ENCODE assay signal across 6 cellular contexts in genomic region chr11:65613091-65613928, GRCh38. TPM values are rescaled to one million over a fixed set of nuclear protein-coding genes. Genes with fewer than 3 reads are reported as not detected.
DNase-seq lines count a peak whose midpoint lies in the region; ATAC-seq and TF ChIP-seq lines count a peak whose summit lies in the region.

No MANE protein-coding gene starts in this region.

- H2AFZ ChIP-seq in OCI-LY7 (ENCODE audit: low read length), result no peak overlapping the region

- H4K20me1 ChIP-seq in OCI-LY7 (ENCODE audit: insufficient read depth, low read length), result no peaks in the 10 kb centered on the region

- TF ChIP-seq CTCF in AG04450 (IDR thresholded peaks at IDR 0.05; ENCODE audit: low read depth, low read length) (no peak), OCI-LY7 (conservative IDR thresholded peaks at IDR 0.05; ENCODE audit: low read length) (no peak), foreskin keratinocyte (conservative IDR thresholded peaks at IDR 0.05) (no peak), testis (IDR thresholded peaks at IDR 0.05) (no peak)

- DNase-seq in AG04450 (ENCODE audit: low read depth, low spot score) (no peak), OCI-LY7 (ENCODE audit: low spot score) (peak; percentile 19), foreskin keratinocyte (no peak), testis (no peak)
- no peak for DNase-seq in stimulated activated CD4-positive, alpha-beta T cell treated with anti-CD3 and anti-CD28 coated beads, Interleukin-2, amount 100 ng/mL, for 48 hours

- peak overlapping the region; percentile 88 for H3K4me2 ChIP-seq in OCI-LY7 (ENCODE audit: low read length)

- H3K4me1 ChIP-seq in OCI-LY7 (ENCODE audit: insufficient read depth, low read length, poor library complexity, severe bottlenecking) (peaks cover 46% of the 10 kb centered on the region), foreskin keratinocyte (no peaks in the 10 kb centered on the region), testis (peaks cover 52% of the 10 kb centered on the region)

- no TSS peak for BruUV-seq in OCI-LY7 (replicated peaks; lab: Mats Ljungman, UMichigan)

- H3K4me3 ChIP-seq in AG04450 (ENCODE audit: low read depth, low read length), result peak overlapping the region; percentile 93
- H3K4me3 ChIP-seq in OCI-LY7 (ENCODE audit: low read depth, low read length, poor library complexity, severe bottlenecking), result peak overlapping the region; percentile 97
- H3K4me3 ChIP-seq in testis, result peak overlapping the region; percentile 75 to 83

- H3K27ac ChIP-seq in AG04450 (ENCODE audit: low read depth, low read length) (peak overlapping the region; percentile 83), OCI-LY7 (ENCODE audit: low read depth, low read length, poor library complexity, severe bottlenecking) (peak overlapping the region; percentile 75), foreskin keratinocyte (peak overlapping the region; percentile 93), testis (peak overlapping the region; percentile 77 to 91)

- H3K27me3 ChIP-seq in AG04450 (ENCODE audit: control insufficient read depth, insufficient read depth, low read length), result no peaks in the 10 kb centered on the region
- H3K27me3 ChIP-seq in foreskin keratinocyte, result no peaks in the 10 kb centered on the region
- H3K27me3 ChIP-seq in testis, result no peaks in the 10 kb centered on the region

- ATAC-seq in foreskin keratinocyte, result no peak
- no peak for ATAC-seq in HG03469 (IDR thresholded peaks at IDR 0.05; ENCODE audit: unreplicated experiment)

- intact Hi-C loops in OCI-LY7 (cut with micrococcal nuclease; ENCODE audit: unreplicated experiment), result no loop called here
- intact Hi-C loops in testis (cut with DNase I; ENCODE audit: low total_unique reads), result no loop called here

- H3K36me3 ChIP-seq in OCI-LY7 (ENCODE audit: insufficient read depth, low read length) (peaks cover 14% of the 10 kb centered on the region), testis (ENCODE audit: low read depth, missing control alignments) (no peaks in the 10 kb centered on the region)

- H3K79me2 ChIP-seq in OCI-LY7 (ENCODE audit: insufficient read depth, low read depth, low read length), result peaks cover 48% of the 10 kb centered on the region

- TF ChIP-seq POLR2A in testis (IDR thresholded peaks at IDR 0.05), result no peak

- no peaks in the 10 kb centered on the region for H3K9me2 ChIP-seq in OCI-LY7 (ENCODE audit: insufficient read depth, low read length)

- CTCF ChIA-PET in AG04450 (lab: Charles Lee) (interaction anchor here (1.4 kb wide), 2 partner anchors 19 to 72 kb away, joined by 6 to 8 read pairs; no protein-coding TSS in a partner anchor), OCI-LY7 (lab: Charles Lee; ENCODE audit: unreplicated experiment) (interaction anchor here (0.8 kb wide), 1 partner anchor 1372 kb away, joined by 3 read pairs; the partner anchor contains the start of gene FKBP2)

- 20 to 33% methylated on average over 8 to 42 of the region's 43 CpGs for WGBS in testis, 2 donors

- H3K9me3 ChIP-seq in AG04450 (ENCODE audit: control insufficient read depth, insufficient read depth, low read length) (no peaks in the 10 kb centered on the region; the same call in 1 of the 2 replicates), OCI-LY7 (ENCODE audit: low read length) (no peaks in the 10 kb centered on the region), testis (no peaks in the 10 kb centered on the region)

- POLR2A ChIA-PET in AG04450 (lab: Yijun Ruan, JAX), result interaction anchor here (0.6 to 0.9 kb wide), 2 partner anchors 73 to 191 kb away, joined by 3 read pairs; partner anchors contain the start of gene NEAT1
- POLR2A ChIA-PET in OCI-LY7 (lab: Charles Lee), result interaction anchor here (0.5 to 0.7 kb wide), 2 partner anchors 38 to 208 kb away, joined by 4 to 5 read pairs; no protein-coding TSS in a partner anchor

RNA-seq across cellular contexts. Expression of gene MAP3K11, which starts 0.7 kb away (rescaled TPM):
- 12.6 and 17.1 TPM in 2 replicates for polyA plus RNA-seq in AG04450 (2011; rRNA removed)
- 21.6 and 26.2 TPM in 2 replicates for polyA minus RNA-seq in AG04450 (2011; rRNA and poly(A)+ RNA removed)
- total RNA-seq in OCI-LY7 (2014; rRNA removed; shearing (Covaris generic)), result 32.0 and 33.4 TPM in 2 replicates
- total RNA-seq in OCI-LY7 (2022), result 50.6 and 53.2 TPM in 2 replicates
- 22.9 and 25.7 TPM in 2 replicates for total RNA-seq in foreskin keratinocyte
- 23.9 and 28.3 TPM in 2 replicates for polyA plus RNA-seq in foreskin keratinocyte
- total RNA-seq in testis, result 10 to 100 TPM; 68.4 to 75.7 TPM
- polyA plus RNA-seq in testis (ENCODE audit: insufficient read depth, low read depth, low replicate concordance), result 40.7 TPM

RNA-seq across cellular contexts. Expression of gene PCNX3, which starts 2.3 kb away (rescaled TPM):
- polyA plus RNA-seq in AG04450 (2011; rRNA removed), result 9.7 and 14.0 TPM in 2 replicates
- polyA minus RNA-seq in AG04450 (2011; rRNA and poly(A)+ RNA removed), result 19.5 and 24.1 TPM in 2 replicates
- total RNA-seq in OCI-LY7 (2014; rRNA removed; shearing (Covaris generic)), result 29.9 and 36.2 TPM in 2 replicates
- 66.7 and 70.7 TPM in 2 replicates for total RNA-seq in OCI-LY7 (2022)
- 30.0 and 30.3 TPM in 2 replicates for total RNA-seq in foreskin keratinocyte
- 23.5 and 24.1 TPM in 2 replicates for polyA plus RNA-seq in foreskin keratinocyte
- total RNA-seq in testis, result 10 to 100 TPM; 78.4 to 87.6 TPM
- polyA plus RNA-seq in testis (ENCODE audit: insufficient read depth, low read depth, low replicate concordance), result 61.4 TPM

RNA-seq across cellular contexts. Expression of gene KCNK7, which starts 17.7 kb away (rescaled TPM):
- polyA plus RNA-seq in AG04450 (2011; rRNA removed) (0.17 TPM in 1 of 2 replicates, not detected in the other), foreskin keratinocyte (0.66 and 1.0 TPM in 2 replicates), testis (ENCODE audit: insufficient read depth, low read depth, low replicate concordance) (0.26 TPM)
- polyA minus RNA-seq in AG04450 (2011; rRNA and poly(A)+ RNA removed), result not detected in 2 replicates
- 1.4 TPM in 1 of 2 replicates, not detected in the other for total RNA-seq in OCI-LY7 (2014; rRNA removed; shearing (Covaris generic))
- total RNA-seq in OCI-LY7 (2022) (0.68 and 1.6 TPM in 2 replicates), foreskin keratinocyte (0.25 and 0.27 TPM in 2 replicates), testis (1 to 10 TPM in 1 of 2 donors, under 1 TPM in 1; 0.99 to 2.5 TPM)

RNA-seq across cellular contexts. Expression of gene SIPA1, which starts 24.6 kb away (rescaled TPM):
- polyA plus RNA-seq in AG04450 (2011; rRNA removed) (11.4 and 19.8 TPM in 2 replicates), foreskin keratinocyte (24.5 and 28.4 TPM in 2 replicates), testis (ENCODE audit: insufficient read depth, low read depth, low replicate concordance) (29.0 TPM)
- 18.2 and 22.6 TPM in 2 replicates for polyA minus RNA-seq in AG04450 (2011; rRNA and poly(A)+ RNA removed)
- total RNA-seq in OCI-LY7 (2014; rRNA removed; shearing (Covaris generic)), result 57.6 and 95.4 TPM in 2 replicates
- total RNA-seq in OCI-LY7 (2022) (156 and 160 TPM in 2 replicates), foreskin keratinocyte (22.2 and 22.6 TPM in 2 replicates), testis (10 to 100 TPM; 15.2 to 23.5 TPM)

RNA-seq across cellular contexts. Expression of gene EHBP1L1, which starts 37.5 kb away (rescaled TPM):
- 11.3 and 15.2 TPM in 2 replicates for polyA plus RNA-seq in AG04450 (2011; rRNA removed)
- 11.4 and 14.3 TPM in 2 replicates for polyA minus RNA-seq in AG04450 (2011; rRNA and poly(A)+ RNA removed)
- 59.6 and 59.7 TPM in 2 replicates for total RNA-seq in OCI-LY7 (2014; rRNA removed; shearing (Covaris generic))
- 71.6 and 80.3 TPM in 2 replicates for total RNA-seq in OCI-LY7 (2022)
- total RNA-seq in foreskin keratinocyte, result 26.3 and 26.6 TPM in 2 replicates
- 14.7 and 16.8 TPM in 2 replicates for polyA plus RNA-seq in foreskin keratinocyte
- 10 to 100 TPM; 51.0 to 66.8 TPM for total RNA-seq in testis
- 20.5 TPM for polyA plus RNA-seq in testis (ENCODE audit: insufficient read depth, low read depth, low replicate concordance)
